In the genomic region with DNA sequence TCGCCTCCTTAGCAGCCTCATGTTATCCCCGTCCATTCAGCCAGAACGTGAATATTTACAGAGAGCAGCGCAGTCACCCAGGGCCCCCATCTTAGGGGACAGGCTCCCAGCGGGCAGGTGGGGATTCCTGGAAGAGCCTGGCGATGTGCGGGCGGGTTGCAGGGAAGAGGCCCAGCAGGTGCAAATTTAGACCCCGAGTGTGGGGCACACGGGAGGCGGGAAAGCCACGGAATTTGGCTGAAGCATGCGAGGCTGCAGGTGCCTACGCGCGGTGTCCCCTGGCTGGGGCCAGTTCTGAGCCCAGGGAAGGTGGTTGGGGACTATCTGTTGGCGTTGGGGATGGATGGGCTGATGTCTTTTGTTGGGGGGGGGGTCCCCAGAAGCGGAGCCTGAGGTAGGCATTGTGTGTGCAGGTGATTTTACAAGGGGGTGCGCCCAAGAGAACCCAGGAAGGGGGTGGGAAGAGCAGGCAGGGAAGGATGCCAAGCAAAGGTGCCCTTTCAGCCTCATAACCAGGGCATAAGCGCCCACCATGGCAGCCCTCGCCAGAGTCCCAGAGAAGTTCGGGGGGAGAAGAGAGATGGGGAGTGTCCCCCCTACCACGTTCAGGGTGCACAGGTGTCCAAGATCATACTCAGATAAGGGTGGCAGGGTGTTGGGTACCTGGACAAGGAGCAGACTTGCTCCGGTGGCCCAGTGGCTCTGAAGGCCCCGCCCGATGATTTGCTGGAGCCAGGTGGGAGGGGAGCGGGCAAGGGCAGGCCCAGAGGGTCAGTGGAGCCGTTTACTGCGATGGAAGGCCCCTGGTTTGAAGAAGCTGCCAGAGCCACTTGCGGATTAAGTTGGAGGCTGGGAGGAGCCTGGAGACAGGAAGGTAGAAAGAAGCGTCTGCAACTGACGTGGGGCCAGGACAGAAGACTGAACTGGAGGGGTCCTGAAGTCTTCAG, we compare ENCODE assay signal across 1 cellular context.
TF ChIP-seq lines count a peak whose summit lies in the region.

No MANE protein-coding gene starts in this region.

TF ChIP-seq in WTC11, 78 proteins besides CTCF, POLR2A, EP300 and RAD21 (continued from another document):
- TF ChIP-seq, protein P1, sequence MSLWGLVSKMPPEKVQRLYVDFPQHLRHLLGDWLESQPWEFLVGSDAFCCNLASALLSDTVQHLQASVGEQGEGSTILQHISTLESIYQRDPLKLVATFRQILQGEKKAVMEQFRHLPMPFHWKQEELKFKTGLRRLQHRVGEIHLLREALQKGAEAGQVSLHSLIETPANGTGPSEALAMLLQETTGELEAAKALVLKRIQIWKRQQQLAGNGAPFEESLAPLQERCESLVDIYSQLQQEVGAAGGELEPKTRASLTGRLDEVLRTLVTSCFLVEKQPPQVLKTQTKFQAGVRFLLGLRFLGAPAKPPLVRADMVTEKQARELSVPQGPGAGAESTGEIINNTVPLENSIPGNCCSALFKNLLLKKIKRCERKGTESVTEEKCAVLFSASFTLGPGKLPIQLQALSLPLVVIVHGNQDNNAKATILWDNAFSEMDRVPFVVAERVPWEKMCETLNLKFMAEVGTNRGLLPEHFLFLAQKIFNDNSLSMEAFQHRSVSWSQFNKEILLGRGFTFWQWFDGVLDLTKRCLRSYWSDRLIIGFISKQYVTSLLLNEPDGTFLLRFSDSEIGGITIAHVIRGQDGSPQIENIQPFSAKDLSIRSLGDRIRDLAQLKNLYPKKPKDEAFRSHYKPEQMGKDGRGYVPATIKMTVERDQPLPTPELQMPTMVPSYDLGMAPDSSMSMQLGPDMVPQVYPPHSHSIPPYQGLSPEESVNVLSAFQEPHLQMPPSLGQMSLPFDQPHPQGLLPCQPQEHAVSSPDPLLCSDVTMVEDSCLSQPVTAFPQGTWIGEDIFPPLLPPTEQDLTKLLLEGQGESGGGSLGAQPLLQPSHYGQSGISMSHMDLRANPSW (CRISPR knock-in tag; conservative IDR thresholded peaks at IDR 0.05; ENCODE audit: low read depth), result no peak
- TF ChIP-seq GABPB1 (CRISPR knock-in tag; IDR thresholded peaks at IDR 0.05) (no peak), ZNF671 (CRISPR knock-in tag; IDR thresholded peaks at IDR 0.05) (no peak), ZNF281 (CRISPR knock-in tag; IDR thresholded peaks at IDR 0.05) (no peak), ZNF423 (CRISPR knock-in tag; IDR thresholded peaks at IDR 0.05) (no peak), ZMAT4 (CRISPR knock-in tag; IDR thresholded peaks at IDR 0.05) (no peak), ATF1 (CRISPR knock-in tag; IDR thresholded peaks at IDR 0.05) (no peak)
- TF ChIP-seq, protein P2, sequence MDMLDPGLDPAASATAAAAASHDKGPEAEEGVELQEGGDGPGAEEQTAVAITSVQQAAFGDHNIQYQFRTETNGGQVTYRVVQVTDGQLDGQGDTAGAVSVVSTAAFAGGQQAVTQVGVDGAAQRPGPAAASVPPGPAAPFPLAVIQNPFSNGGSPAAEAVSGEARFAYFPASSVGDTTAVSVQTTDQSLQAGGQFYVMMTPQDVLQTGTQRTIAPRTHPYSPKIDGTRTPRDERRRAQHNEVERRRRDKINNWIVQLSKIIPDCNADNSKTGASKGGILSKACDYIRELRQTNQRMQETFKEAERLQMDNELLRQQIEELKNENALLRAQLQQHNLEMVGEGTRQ (CRISPR knock-in tag; IDR thresholded peaks at IDR 0.05), result no peak
TF ChIP-seq in WTC11: peak in this region for 0.
